8 cellular contexts compared by ENCODE assay signal in the genomic region with DNA sequence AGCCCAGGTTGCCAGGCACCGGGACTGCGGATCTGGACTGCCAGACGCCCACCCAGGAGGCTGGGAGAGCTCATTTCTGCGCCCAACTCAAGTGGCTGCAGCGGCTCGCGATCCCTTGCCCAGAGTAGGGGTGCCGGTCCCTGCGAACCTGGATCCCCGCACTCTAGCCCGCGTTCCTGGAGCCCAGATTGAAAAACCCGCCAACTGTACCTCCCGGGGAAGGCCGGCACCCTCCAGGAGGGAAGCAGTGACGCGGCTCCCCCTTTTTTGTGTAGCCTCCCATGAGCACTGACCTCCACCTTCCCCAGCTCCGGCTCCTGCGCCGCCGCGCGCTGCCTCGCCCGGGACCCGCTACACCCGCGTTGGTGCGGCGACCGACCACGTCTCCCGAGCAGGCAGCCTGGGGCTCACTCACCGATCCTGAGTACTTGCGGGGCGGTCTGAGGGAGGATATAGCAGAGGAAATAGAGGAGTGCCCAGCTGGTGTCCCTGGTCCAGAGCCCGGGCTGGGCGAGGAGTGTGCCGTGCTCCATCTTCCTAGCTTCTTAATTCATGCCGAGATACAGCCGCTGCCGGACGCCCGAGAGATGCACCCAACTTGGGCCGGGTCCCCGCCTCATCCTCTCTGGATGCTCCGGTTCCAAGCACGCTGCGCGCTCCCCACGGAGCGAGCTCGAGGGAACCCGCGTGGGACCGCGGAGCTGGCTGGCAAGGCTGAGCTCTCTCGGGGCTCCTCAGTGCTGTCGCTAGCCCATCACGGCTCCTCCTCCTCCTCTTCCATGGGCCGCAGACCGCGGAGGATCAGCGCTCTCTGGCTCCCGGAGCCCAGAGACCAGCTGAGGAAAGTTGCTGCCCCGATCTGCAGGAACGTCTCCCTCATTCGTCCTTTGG. TPM values are rescaled to one million over a fixed set of nuclear protein-coding genes. Genes with fewer than 3 reads are reported as not detected.
DNase-seq lines count a peak whose midpoint lies in the region; ATAC-seq and TF ChIP-seq lines count a peak whose summit lies in the region.

No MANE protein-coding gene starts in this region.

- TF ChIP-seq CTCF in type B pancreatic cell (conservative IDR thresholded peaks at IDR 0.05), result no peak
- no peak for TF ChIP-seq CTCF in RWPE1 (conservative IDR thresholded peaks at IDR 0.05; ENCODE audit: low read depth)
- no peak for TF ChIP-seq CTCF in uterus (IDR thresholded peaks at IDR 0.05)

- no peak for TF ChIP-seq POLR2A in uterus (IDR thresholded peaks at IDR 0.05)

- H3K9me3 ChIP-seq in uterus, result no peaks in the 10 kb centered on the region

- peaks cover 45% of the 10 kb centered on the region for H3K27me3 Mint-ChIP-seq in activated CD4-positive, alpha-beta T cell treated with anti-CD3 and anti-CD28 coated beads for 36 hours
- H3K27me3 Mint-ChIP-seq in type B pancreatic cell, result peaks cover 62% of the 10 kb centered on the region

- H3K4me3 ChIP-seq in uterus, result no peak overlapping the region

- no peaks in the 10 kb centered on the region for H3K9me3 Mint-ChIP-seq in activated CD4-positive, alpha-beta T cell treated with anti-CD3 and anti-CD28 coated beads for 36 hours (ENCODE audit: low read depth)
- no peaks in the 10 kb centered on the region for H3K9me3 Mint-ChIP-seq in type B pancreatic cell

- ATAC-seq in activated CD4-positive, alpha-beta T cell treated with anti-CD3 and anti-CD28 coated beads for 36 hours, result no peak

- H3K27me3 ChIP-seq in layer of hippocampus (ENCODE audit: control insufficient read depth, insufficient read depth, low read length) (peaks cover 10% of the 10 kb centered on the region), uterus (peaks cover 0 to 10% of the 10 kb centered on the region in 2 donors)

- no peak overlapping the region for H3K4me3 Mint-ChIP-seq in activated CD4-positive, alpha-beta T cell treated with anti-CD3 and anti-CD28 coated beads for 36 hours
- H3K4me3 Mint-ChIP-seq in type B pancreatic cell, result peak overlapping the region; percentile 91

- H3K27ac ChIP-seq in layer of hippocampus (ENCODE audit: low read depth, low read length) (peak overlapping the region; percentile 30), RWPE1 (no peak overlapping the region), uterus (no peak overlapping the region)

- H3K36me3 ChIP-seq in uterus, result no peaks in the 10 kb centered on the region

- H3K4me1 ChIP-seq in uterus, result no peaks in the 10 kb centered on the region

- POLR2A ChIA-PET in activated CD4-positive, alpha-beta T cell treated with anti-CD3 and anti-CD28 coated beads for 36 hours (lab: Charles Lee), result no interaction called here
- POLR2A ChIA-PET in RWPE1 (lab: Yijun Ruan, JAX; ENCODE audit: low non-redundant PET), result no interaction called here

- H3K36me3 Mint-ChIP-seq in activated CD4-positive, alpha-beta T cell treated with anti-CD3 and anti-CD28 coated beads for 36 hours (ENCODE audit: low read depth), result no peaks in the 10 kb centered on the region
- H3K36me3 Mint-ChIP-seq in type B pancreatic cell, result no peaks in the 10 kb centered on the region

- H3K4me1 Mint-ChIP-seq in activated CD4-positive, alpha-beta T cell treated with anti-CD3 and anti-CD28 coated beads for 36 hours, result peaks cover 2% of the 10 kb centered on the region
- peaks cover 5% of the 10 kb centered on the region for H3K4me1 Mint-ChIP-seq in type B pancreatic cell (ENCODE audit: unreplicated experiment)

- DNase-seq in activated CD4-positive, alpha-beta T cell treated with anti-CD3 and anti-CD28 coated beads for 36 hours, result peak; percentile 4
- no peak for DNase-seq in activated CD4-positive, alpha-beta T cell treated with anti-CD3 and anti-CD28 coated beads for 48 hours
- DNase-seq in cerebellum (ENCODE audit: low spot score) (peak; percentile 4), type B pancreatic cell (ENCODE audit: extremely low spot score, unreplicated experiment) (peak; percentile 72), RWPE1 (ENCODE audit: low spot score) (no peak), hepatic stellate cell (ENCODE audit: low spot score) (no peak), uterus (no peak)

- intact Hi-C loops in activated CD4-positive, alpha-beta T cell treated with anti-CD3 and anti-CD28 coated beads for 36 hours (cut with DNase I, micrococcal nuclease), result no loop called here
- intact Hi-C loops in uterus (cut with DNase I; ENCODE audit: low total_unique reads), result no loop called here

- CTCF ChIA-PET in activated CD4-positive, alpha-beta T cell treated with anti-CD3 and anti-CD28 coated beads for 36 hours (lab: Charles Lee), result no interaction called here
- CTCF ChIA-PET in RWPE1 (lab: Yijun Ruan, JAX), result interaction anchor here (0.7 kb wide), 1 partner anchor 119 kb away, joined by 3 read pairs; no protein-coding TSS in a partner anchor

- H3K27ac Mint-ChIP-seq in activated CD4-positive, alpha-beta T cell treated with anti-CD3 and anti-CD28 coated beads for 36 hours, result no peak overlapping the region
- peak overlapping the region; percentile 10 for H3K27ac Mint-ChIP-seq in type B pancreatic cell

RNA-seq across cellular contexts. Expression of a gene that starts 0.6 kb away (rescaled TPM):
- not detected for total RNA-seq in activated CD4-positive, alpha-beta T cell treated with anti-CD3 and anti-CD28 coated beads for 36 hours
- total RNA-seq in cerebellum (97.1 TPM), type B pancreatic cell (ENCODE audit: low replicate concordance) (4.1 and 6.1 TPM in 2 replicates), uterus (1 to 10 TPM in 1 of 4 donors, under 1 TPM in 1, not detected in 2; 0.12 to 4.1 TPM)

Comparison
In these comparisons a context has a peak if more than half of its experiments do, and no peak if none do; other contexts are left out.
1. DNase-seq: peak in activated CD4-positive, alpha-beta T cell treated with anti-CD3 and anti-CD28 coated beads for 36 hours (single experiment), cerebellum (single experiment) and type B pancreatic cell (single experiment); none in activated CD4-positive, alpha-beta T cell treated with anti-CD3 and anti-CD28 coated beads for 48 hours (single experiment), RWPE1 (single experiment), hepatic stellate cell (single experiment) and uterus (0 of 2).
2. RNA of a gene that starts 0.6 kb away (total RNA-seq): 97.1 TPM in cerebellum (single experiment); 4.1 to 6.1 TPM in type B pancreatic cell, 0.12 to 4.1 TPM in uterus and not detected in activated CD4-positive, alpha-beta T cell treated with anti-CD3 and anti-CD28 coated beads for 36 hours; every median in the first group is over 10 times any median in the second.